8 cellular contexts compared by ENCODE assay signal in the genomic region with DNA sequence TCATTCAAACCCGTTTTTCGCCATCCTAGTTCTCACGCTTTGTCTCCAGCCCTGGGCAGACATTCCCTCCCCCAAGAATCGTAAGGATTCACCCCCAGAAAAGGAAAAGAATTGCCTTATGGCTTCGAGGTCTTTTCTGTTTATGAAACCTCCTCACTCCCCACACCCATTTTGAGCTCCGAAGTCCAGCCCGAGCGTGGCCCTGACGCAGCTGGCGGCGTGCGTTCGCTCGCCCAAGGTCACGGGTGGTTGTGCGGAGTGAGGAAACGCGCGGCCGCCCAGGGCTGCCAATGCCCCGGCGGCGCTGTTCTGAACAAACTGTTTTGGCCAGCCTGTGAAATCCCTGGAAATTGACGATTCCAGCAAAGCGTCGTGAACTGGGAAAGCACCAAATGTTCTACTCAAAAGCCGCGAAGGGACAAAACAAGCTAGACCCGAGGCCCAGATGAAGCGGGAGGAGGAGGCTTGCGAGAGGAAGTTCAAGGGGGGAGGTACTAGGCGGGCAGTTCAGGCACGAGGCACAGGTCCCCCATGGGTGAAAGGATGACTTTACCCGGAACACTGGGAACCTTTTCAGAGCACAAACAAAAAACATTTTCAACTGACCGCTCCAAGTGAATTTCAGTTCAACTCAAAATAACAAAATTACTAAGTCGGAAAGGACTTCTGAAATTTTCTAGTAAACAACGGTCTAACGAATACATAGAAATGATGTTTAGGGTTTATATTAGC.
DNase-seq lines count a peak whose midpoint lies in the region; ATAC-seq lines count a peak whose summit lies in the region.

No MANE protein-coding gene starts in this region.

- H3K27ac ChIP-seq in BLaER1 treated with 17β-estradiol and CSF1 and Interleukin-3, amounts not matched to agents 10 nM and 100 nM: peak overlapping the region; percentile 95 to 100 (median 99)
- H3K27ac ChIP-seq in epithelial cell of prostate: peak overlapping the region; percentile 96

- peak overlapping the region; percentile 98 to 100 (median 99) for H3K9ac ChIP-seq in BLaER1 treated with 17β-estradiol and CSF1 and Interleukin-3, amounts not matched to agents 10 nM and 100 nM
- peak overlapping the region; percentile 79 for H3K9ac ChIP-seq in NT2/D1 (ENCODE audit: insufficient read length, low read depth)

- peak overlapping the region; percentile 70 to 99 (median 90) for H3K4me2 ChIP-seq in BLaER1 treated with 17β-estradiol and CSF1 and Interleukin-3, amounts not matched to agents 10 nM and 100 nM

- H3K4me3 ChIP-seq in BLaER1 treated with 17β-estradiol and CSF1 and Interleukin-3, amounts not matched to agents 10 nM and 100 nM: peak overlapping the region; percentile 75 to 99 (median 92)
- H3K4me3 ChIP-seq in NT2/D1 (ENCODE audit: insufficient read length, low read depth): peak overlapping the region; percentile 53

- peaks cover 17 to 33% (median 31%) of the 10 kb centered on the region in 11 experiments; a peak in 20 of 22 replicates for H3K36me3 ChIP-seq in BLaER1 treated with 17β-estradiol and CSF1 and Interleukin-3, amounts not matched to agents 10 nM and 100 nM
- H3K36me3 ChIP-seq in NT2/D1 (ENCODE audit: insufficient read depth, insufficient read length, low read length): peaks cover 31% of the 10 kb centered on the region

- peaks cover 12 to 25% (median 18%) of the 10 kb centered on the region in 10 experiments for H3K4me1 ChIP-seq in BLaER1 treated with 17β-estradiol and CSF1 and Interleukin-3, amounts not matched to agents 10 nM and 100 nM
- no peaks in the 10 kb centered on the region for H3K4me1 ChIP-seq in NT2/D1 (ENCODE audit: insufficient read depth, insufficient read length)

- H3K9me3 ChIP-seq in BLaER1 treated with 17β-estradiol and CSF1 and Interleukin-3, amounts not matched to agents 10 nM and 100 nM (replicated peaks in 1 of 11): no peaks in the 10 kb centered on the region
- no peaks in the 10 kb centered on the region for H3K9me3 ChIP-seq in NT2/D1 (ENCODE audit: insufficient read depth, low read length)

- ATAC-seq in GM19395 (IDR thresholded peaks at IDR 0.05; ENCODE audit: unreplicated experiment): peak; percentile 47
- ATAC-seq in HG03558 (IDR thresholded peaks at IDR 0.05; ENCODE audit: extremely low read depth, unreplicated experiment): peak; percentile 11

- peaks cover 31 to 43% (median 37%) of the 10 kb centered on the region in 11 experiments for H4K20me1 ChIP-seq in BLaER1 treated with 17β-estradiol and CSF1 and Interleukin-3, amounts not matched to agents 10 nM and 100 nM

- peak; percentile 58 for DNase-seq in NT2/D1 (ENCODE audit: low read depth, low spot score)
- DNase-seq in activated T-cell treated with anti-CD3 and anti-CD28 coated beads, Interleukin-2, amount 50 U/mL, for 1 hour: peak; percentile 68
- DNase-seq in epithelial cell of prostate (ENCODE audit: low read depth, low spot score): peak; percentile 16
- peak; percentile 94 for DNase-seq in midbrain (lab: John Stamatoyannopoulos, UW)
- peak; percentile 34 to 40 for DNase-seq in stimulated activated CD8-positive, alpha-beta memory T cell treated with anti-CD3 and anti-CD28 coated beads, Interleukin-15, amount 100 ng/mL, for 4 hours (ENCODE audit: low read depth in 2 of 2)

- H3K27me3 ChIP-seq in BLaER1 treated with 17β-estradiol and CSF1 and Interleukin-3, amounts not matched to agents 10 nM and 100 nM: no peaks in the 10 kb centered on the region
- H3K27me3 ChIP-seq in NT2/D1 (ENCODE audit: insufficient read depth, insufficient read length): no peaks in the 10 kb centered on the region

Comparison
In these comparisons a context has a peak if more than half of its experiments do, and no peak if none do; other contexts are left out.
1. Peak in every context shown above with its lines: DNase-seq, ATAC-seq, H3K4me3 ChIP-seq and H3K27ac ChIP-seq.
2. DNase-seq: peak in every context shown above with its lines; median percentile 94 in midbrain; 68 in activated T-cell treated with anti-CD3 and anti-CD28 coated beads, Interleukin-2, amount 50 U/mL, for 1 hour; 58 in NT2/D1; 37 in stimulated activated CD8-positive, alpha-beta memory T cell treated with anti-CD3 and anti-CD28 coated beads, Interleukin-15, amount 100 ng/mL, for 4 hours; 16 in epithelial cell of prostate.